ENCODE assay signal across 13 cellular contexts in genomic region chr2:8378016-8378810, GRCh38.
DNase-seq lines count a peak whose midpoint lies in the region; ATAC-seq and TF ChIP-seq lines count a peak whose summit lies in the region.
"Had no signal": no experiment of that assay in that cellular context is flagged by ENCODE, and none has a peak within 500 bp of the region (broad histone marks: within the 10 kb centered on the region; RNA-seq: fewer than 3 reads in every experiment).

No MANE protein-coding gene starts in this region.

- WGBS in H9 (ENCODE audit: extremely low coverage, insufficient read length, low lambda C conversion rate), result no CpG with 5 or more reads among the region's 9 CpGs

- intact Hi-C loops in left lung (cut with DNase I), result no loop called here

- no peak overlapping the region for H3K4me3 ChIP-seq in left lung
- H3K4me3 ChIP-seq: left ventricle myocardium inferior had no signal

- H2BK15ac ChIP-seq in H9 (ENCODE audit: low read depth, low read length), result no peak overlapping the region; the same call in 1 of the 2 replicates

- peaks cover 3 to 11% (median 3%) of the 10 kb centered on the region in 3 experiments; a peak in 6 of 7 replicates for H3K36me3 Mint-ChIP-seq in H9 (ENCODE audit: insufficient read depth in 1 of 3, low read depth in 3 of 3)

- H2BK12ac ChIP-seq in H9 (ENCODE audit: insufficient read length, low read depth, low read length), result no peak overlapping the region

- no peaks in the 10 kb centered on the region for H4K20me1 ChIP-seq in H9 (ENCODE audit: control insufficient read depth, insufficient read depth, insufficient read length)

- no peak overlapping the region for H3K56ac ChIP-seq in H9 (ENCODE audit: insufficient read length, low read depth, low read length)

- H3K27ac Mint-ChIP-seq in H9, result 0 out of 7 replicates have a peak overlapping the region, but pooled peaks of 1 of the 3 experiments have one; percentile 71
- H3K27ac Mint-ChIP-seq: progenitor cell of endocrine pancreas had no signal

- H2BK20ac ChIP-seq in H9 (ENCODE audit: low read depth, low read length, poor library complexity, severe bottlenecking), result no peak overlapping the region

- H3K27me3 ChIP-seq in left lung (no peaks in the 10 kb centered on the region), H9 (ENCODE audit: insufficient read depth, low read length) (no peaks in the 10 kb centered on the region)

- H3K9me3 Mint-ChIP-seq in H9, result peaks cover 4 to 6% of the 10 kb centered on the region in 2 experiments

- no peak overlapping the region for H4K8ac ChIP-seq in H9 (replicated peaks; ENCODE audit: insufficient read length, low read depth, low read length)

- H3K4me2 ChIP-seq in H9 (ENCODE audit: insufficient read depth, insufficient read length, low read length), result no peak overlapping the region

- H3K4me1 Mint-ChIP-seq in H9, result peaks cover 6 to 10% of the 10 kb centered on the region in 2 experiments; a peak in 3 of 4 replicates

- no peak overlapping the region for H3K14ac ChIP-seq in H9 (ENCODE audit: insufficient read depth, low read length)

- no peak overlapping the region for H2AFZ ChIP-seq in H9 (ENCODE audit: low read length)

- peaks cover 0 to 3% of the 10 kb centered on the region in 2 donors for H3K9me3 ChIP-seq in left lung
- no peaks in the 10 kb centered on the region for H3K9me3 ChIP-seq in H9 (ENCODE audit: control insufficient read depth, low read depth, low read length)

- no peak overlapping the region for H3T11ph ChIP-seq in H9 (ENCODE audit: low read length)

- H3K27me3 Mint-ChIP-seq in H9 (ENCODE audit: low read depth), result no peaks in the 10 kb centered on the region
- H3K27me3 Mint-ChIP-seq: progenitor cell of endocrine pancreas had no signal

- no peak overlapping the region for H2BK5ac ChIP-seq in H9 (ENCODE audit: insufficient read length, low read length)

- H3K18ac ChIP-seq in H9 (ENCODE audit: insufficient read length, low read depth, low read length), result no peak overlapping the region

- DNase-seq in SW480 (ENCODE audit: low spot score) (peak; percentile 63), DMS 273 (lab: John Stamatoyannopoulos, UW; ENCODE audit: unreplicated experiment) (no peak), left lung (no peak), H9 (no peak)
- no peak for DNase-seq in activated CD4-positive, CD25-positive, alpha-beta regulatory T cell (lab: John Stamatoyannopoulos, UW)
- DNase-seq: DND-41, H7, left ventricle myocardium inferior, NCI-H524 had no signal

- no peak overlapping the region for H3K9ac ChIP-seq in H9 (ENCODE audit: extremely low read depth, insufficient read length, low read length)

- H3K79me1 ChIP-seq in H9 (ENCODE audit: insufficient read depth, low read depth, low read length, poor library complexity, severe bottlenecking), result no peaks in the 10 kb centered on the region

- no peaks in the 10 kb centered on the region for H3K23me2 ChIP-seq in H9 (ENCODE audit: insufficient read length, low read depth, low read length, poor library complexity, severe bottlenecking)

- H3K36me3 ChIP-seq in left lung, result no peaks in the 10 kb centered on the region
- H3K36me3 ChIP-seq: left ventricle myocardium inferior had no signal

- no peaks in the 10 kb centered on the region for H3K79me2 ChIP-seq in H9 (ENCODE audit: insufficient read depth, low read length)

- no peak overlapping the region for H4K5ac ChIP-seq in H9 (ENCODE audit: insufficient read length, low read depth, low read length)

- H3K23ac ChIP-seq in H9 (ENCODE audit: insufficient read length, low read depth, low read length), result no peak overlapping the region

- H4K91ac ChIP-seq in H9 (ENCODE audit: insufficient read length, low read depth, low read length), result no peak overlapping the region

- TF ChIP-seq CTCF in left lung (IDR thresholded peaks at IDR 0.05) (no peak), H9 (conservative IDR thresholded peaks at IDR 0.05) (no peak)

- ATAC-seq in GM18502 (IDR thresholded peaks at IDR 0.05; ENCODE audit: poor library complexity, unreplicated experiment), result peak; percentile 84
- ATAC-seq in GM19395 (IDR thresholded peaks at IDR 0.05; ENCODE audit: unreplicated experiment), result peak; percentile 84
- peak; percentile 69 for ATAC-seq in HG02938 (IDR thresholded peaks at IDR 0.05; ENCODE audit: unreplicated experiment)
- ATAC-seq in left lung, result no peak

- H3K4me1 ChIP-seq in left lung (no peaks in the 10 kb centered on the region), H9 (ENCODE audit: insufficient read depth, low read length) (no peaks in the 10 kb centered on the region)

- no peak overlapping the region for H2AK5ac ChIP-seq in H9 (ENCODE audit: insufficient read length, low read length)

- no peak overlapping the region for H2BK120ac ChIP-seq in H9 (ENCODE audit: low read depth, low read length, poor library complexity, severe bottlenecking)

- H3K4me3 Mint-ChIP-seq in H9, result no peak overlapping the region

- no peak overlapping the region for H3K4ac ChIP-seq in H9 (ENCODE audit: low read depth, low read length)

- H3K27ac ChIP-seq in left lung (no peak overlapping the region), H9 (ENCODE audit: insufficient read length, low read depth, low read length) (no peak overlapping the region)
- H3K27ac ChIP-seq: left ventricle myocardium inferior had no signal
